In genomic region chr12:1662761-1663439, GRCh38 we compare ENCODE assay signal across 8 cellular contexts. TPM values are rescaled to one million over a fixed set of nuclear protein-coding genes. Genes with fewer than 3 reads are reported as not detected.
DNase-seq lines count a peak whose midpoint lies in the region; ATAC-seq and TF ChIP-seq lines count a peak whose summit lies in the region.

No MANE protein-coding gene starts in this region.

- WGBS in right lobe of liver (ENCODE audit: insufficient coverage, low coverage, low lambda C conversion rate, missing lambda C conversion rate) = 40% methylated on average over 19 of the region's 46 CpGs
- 52 to 71% methylated on average over 11 to 38 of the region's 46 CpGs for WGBS in upper lobe of left lung, 2 donors

- POLR2A ChIA-PET in A673 (lab: Charles Lee; ENCODE audit: low non-redundant PET) = interaction anchor here (1.3 kb wide), 1 partner anchor 28 kb away, joined by 5 read pairs; the partner anchor contains the start of gene ADIPOR2

- H3K4me1 ChIP-seq in right lobe of liver (peaks cover 0 to 38% (median 12%) of the 10 kb centered on the region in 4 donors), upper lobe of left lung (peaks cover 37 to 57% (median 42%) of the 10 kb centered on the region in 4 donors), A673 (ENCODE audit: insufficient read depth, low read length, poor library complexity, severe bottlenecking) (no peaks in the 10 kb centered on the region)

- intact Hi-C loops in right lobe of liver (cut with DNase I) (no loop called here), A673 (cut with micrococcal nuclease; ENCODE audit: unreplicated experiment) (no loop called here)

- CTCF ChIA-PET in A673 (lab: Charles Lee) = interaction anchor here (0.7 kb wide), 1 partner anchor 128 kb away, joined by 3 read pairs; no protein-coding TSS in a partner anchor

- H3K9me3 ChIP-seq in right lobe of liver (no peaks in the 10 kb centered on the region), upper lobe of left lung (no peaks in the 10 kb centered on the region), A673 (ENCODE audit: low read depth, low read length, poor library complexity, severe bottlenecking) (no peaks in the 10 kb centered on the region)

- TF ChIP-seq EP300 in upper lobe of left lung (IDR thresholded peaks at IDR 0.05) = no peak

- peak overlapping the region; percentile 78 for H3K27ac ChIP-seq in caudate nucleus (ENCODE audit: low read depth, low read length)
- peak overlapping the region; percentile 51 to 94 (median 79) for H3K27ac ChIP-seq in right lobe of liver
- H3K27ac ChIP-seq in upper lobe of left lung = peak overlapping the region; percentile 75 to 90 (median 80)
- H3K27ac ChIP-seq in A673 (ENCODE audit: low read depth, low read length, poor library complexity, severe bottlenecking) = no peak overlapping the region

- TF ChIP-seq POLR2A in right lobe of liver (IDR thresholded peaks at IDR 0.05) (peak; percentile 55), upper lobe of left lung (IDR thresholded peaks at IDR 0.05) (no peak)

- H3K27me3 ChIP-seq in right lobe of liver (no peaks in the 10 kb centered on the region), upper lobe of left lung (no peaks in the 10 kb centered on the region), A673 (replicated peaks; ENCODE audit: insufficient read depth, low read depth, low read length, poor library complexity) (no peaks in the 10 kb centered on the region)

- ATAC-seq in right lobe of liver (peak; percentile 10 to 58 (median 40)), upper lobe of left lung (ENCODE audit: low FRiP score in 2 of 2) (peak in 1 of 2 donors; percentile 11), HG03469 (IDR thresholded peaks at IDR 0.05; ENCODE audit: unreplicated experiment) (no peak), HG02571 (IDR thresholded peaks at IDR 0.05; ENCODE audit: unreplicated experiment) (no peak)

- TF ChIP-seq CTCF in right lobe of liver (IDR thresholded peaks at IDR 0.05) (peak; percentile 31 to 60 (median 48)), upper lobe of left lung (IDR thresholded peaks at IDR 0.05) (peak in 5 of 6 experiments; percentile 30 to 66 (median 49)), A673 (conservative IDR thresholded peaks at IDR 0.05; ENCODE audit: low read depth, low read length) (no peak)

- BruUV-seq in A673 (replicated peaks; lab: Mats Ljungman, UMichigan) = no TSS peak

- no peaks in the 10 kb centered on the region for H3K36me3 ChIP-seq in right lobe of liver
- no peaks in the 10 kb centered on the region for H3K36me3 ChIP-seq in upper lobe of left lung
- H3K36me3 ChIP-seq in A673 (ENCODE audit: insufficient read depth, low read length, poor library complexity, severe bottlenecking) = no peaks in the 10 kb centered on the region

- H3K4me3 ChIP-seq in right lobe of liver = peak overlapping the region in 2 of 3 donors; percentile 30 to 38
- H3K4me3 ChIP-seq in upper lobe of left lung = peak overlapping the region in 3 of 4 donors; percentile 17 to 26 (median 24)
- H3K4me3 ChIP-seq in A673 (ENCODE audit: low read depth, low read length, poor library complexity, severe bottlenecking) = no peak overlapping the region

- DNase-seq in DMS53 (lab: John Stamatoyannopoulos, UW) (peak; percentile 97), SK-N-DZ (ENCODE audit: low spot score) (peak; percentile 66), caudate nucleus (lab: John Stamatoyannopoulos, UW) (peak in 1 of 61 donors; percentile 41), right lobe of liver (peak; percentile 66 to 86 (median 85)), upper lobe of left lung (peak; percentile 80 to 88), A673 (ENCODE audit: low spot score) (no peak)

RNA-seq across cellular contexts. Expression of gene ADIPOR2, which starts 28.0 kb away (rescaled TPM):
- polyA plus RNA-seq in SK-N-DZ (2014; cell fraction: cytosol; rRNA removed) = 38.2 and 38.4 TPM in 2 replicates
- 37.5 and 38.7 TPM in 2 replicates for polyA plus RNA-seq in SK-N-DZ (2014; cell fraction: nucleus; rRNA removed)
- total RNA-seq in right lobe of liver (100 to 1,000 TPM in 1 of 6 experiments, 10 to 100 TPM in 5; 46.5 to 108 (median 59.8) TPM), upper lobe of left lung (10 to 100 TPM; 45.1 to 82.3 (median 68.6) TPM), A673 (2021) (74.4 and 84.0 TPM in 2 replicates)

RNA-seq across cellular contexts. Expression of gene WNT5B, which starts 33.9 kb away (rescaled TPM):
- 3.0 and 3.9 TPM in 2 replicates for polyA plus RNA-seq in SK-N-DZ (2014; cell fraction: cytosol; rRNA removed)
- polyA plus RNA-seq in SK-N-DZ (2014; cell fraction: nucleus; rRNA removed) = 2.4 and 7.0 TPM in 2 replicates
- total RNA-seq in right lobe of liver (1 to 10 TPM in 4 of 6 experiments, under 1 TPM in 2; 0.43 to 8.1 (median 1.5) TPM), upper lobe of left lung (1 to 10 TPM in 5 of 6 donors, not detected in 1; 5.8 to 9.7 (median 7.0) TPM), A673 (2021) (0.34 and 0.59 TPM in 2 replicates)

Comparison
In these comparisons a context has a peak if more than half of its experiments do, and no peak if none do; other contexts are left out.
1. ATAC-seq: peak in right lobe of liver (4 of 4); none in HG03469 (single experiment) and HG02571 (single experiment).